30 cellular contexts compared by ENCODE assay signal in genomic region chr6:127406122-127406521, GRCh38.
"Had no signal": no experiment of that assay in that cellular context is flagged by ENCODE, and none has a peak within 500 bp of the region (broad histone marks: within the 10 kb centered on the region; RNA-seq: fewer than 3 reads in every experiment).

No MANE protein-coding gene starts in this region.

- H3K4me1 ChIP-seq: body of pancreas, breast epithelium had no signal

- FAIRE-seq: astrocyte, TTC549 had no signal

- ATAC-seq: activated CD8-positive, alpha-beta T cell treated with anti-CD3 and anti-CD28 coated beads for 36 hours; activated naive CD8-positive, alpha-beta T cell treated with anti-CD3 and anti-CD28 coated beads, Interleukin-2, amount 50 U/mL, for 24 hours; activated T-cell treated with anti-CD3 and anti-CD28 coated beads, Interleukin-2, amount 50 U/mL, for 4 hours; body of pancreas had no signal

- H3K27me3 ChIP-seq: body of pancreas, brain microvascular endothelial cell, breast epithelium had no signal

- H3K36me3 ChIP-seq: brain microvascular endothelial cell, breast epithelium had no signal

- H3K4me3 ChIP-seq: body of pancreas, breast epithelium had no signal

- H3K9me3 ChIP-seq: body of pancreas, breast epithelium had no signal

- DNase-seq: activated B cell treated with CpG ODN at 0.5 μM for 24 hours; activated CD4-positive, alpha-beta memory T cell treated with anti-CD3 and anti-CD28 coated beads for 36 hours; activated CD4-positive, alpha-beta T cell treated with anti-CD3 and anti-CD28 coated beads for 4 hours; activated CD4-positive, alpha-beta T cell treated with anti-CD3 and anti-CD28 coated beads, Interleukin-2, amount 10 ng/mL, durations not matched to agents 24 days and 14 days; activated CD4-positive, alpha-beta T cell treated with anti-CD3 and anti-CD28 coated beads, Interleukin-2, amount 50 U/mL, for 1 hour; activated CD4-positive, alpha-beta T cell treated with anti-CD3 and anti-CD28 coated beads, Interleukin-2, amount 50 U/mL, for 4 hours; activated CD4-positive, CD25-positive, alpha-beta regulatory T cell treated with anti-CD3 and anti-CD28 coated beads, Interleukin-2, amount 50 U/mL, for 72 hours; activated CD8-positive, alpha-beta memory T cell treated with anti-CD3 and anti-CD28 coated beads, Interleukin-2, amount 50 U/mL, for 4 hours; activated CD8-positive, alpha-beta T cell treated with anti-CD3 and anti-CD28 coated beads for 36 hours; activated effector memory CD4-positive, alpha-beta T cell treated with Interleukin-2 at 50 U/mL for 16 hours; activated gamma-delta T cell; activated naive CD4-positive, alpha-beta T cell treated with anti-CD3 and anti-CD28 coated beads, Interleukin-2, amount 10 ng/mL, durations not matched to agents 7 days and 5 days; activated naive CD4-positive, alpha-beta T cell treated with Interleukin-2 at 50 U/mL for 16 hours; activated naive CD8-positive, alpha-beta T cell treated with anti-CD3 and anti-CD28 coated beads, Interleukin-2, amount 10 ng/mL, durations not matched to agents 7 days and 5 days; activated naive CD8-positive, alpha-beta T cell treated with anti-CD3 and anti-CD28 coated beads, Interleukin-2, amount 50 U/mL, for 24 hours; activated T-cell treated with anti-CD3 and anti-CD28 coated beads for 4 hours; activated T-cell treated with anti-CD3 and anti-CD28 coated beads, Interleukin-2, amount 50 U/mL, for 1 hour; activated T-cell treated with anti-CD3 and anti-CD28 coated beads, Interleukin-2, amount 50 U/mL, for 4 hours; amygdala; aorta; body of pancreas; brain microvascular endothelial cell; central memory CD4-positive, alpha-beta T cell; T-helper 1 cell; T-helper 2 cell; T-helper 9 cell had no signal

- H3K27ac ChIP-seq: body of pancreas, brain microvascular endothelial cell, breast epithelium, VCaP had no signal
